ENCODE assay signal across 23 cellular contexts in genomic region chr19:45217957-45218334, GRCh38. TPM values are rescaled to one million over a fixed set of nuclear protein-coding genes. Genes with fewer than 3 reads are reported as not detected.
"Had no signal": no experiment of that assay in that cellular context is flagged by ENCODE, and none has a peak within 500 bp of the region (broad histone marks: within the 10 kb centered on the region; RNA-seq: fewer than 3 reads in every experiment).

No MANE protein-coding gene starts in this region.

- H3K27ac Mint-ChIP-seq: activated CD4-positive, alpha-beta memory T cell treated with anti-CD3 and anti-CD28 coated beads, Interleukin-2, amount 10 ng/mL, durations not matched to agents 7 days and 5 days; activated CD8-positive, alpha-beta memory T cell treated with anti-CD3 and anti-CD28 coated beads, Interleukin-2, amount 10 ng/mL, durations not matched to agents 7 days and 5 days; activated naive CD8-positive, alpha-beta T cell treated with anti-CD3 and anti-CD28 coated beads for 36 hours; activated T-helper 17 cell treated with anti-CD3 and anti-CD28 coated beads, Interleukin-2, amount 50 U/mL, for 72 hours had no signal

- H3K9me3 Mint-ChIP-seq: activated CD4-positive, alpha-beta memory T cell treated with anti-CD3 and anti-CD28 coated beads, Interleukin-2, amount 10 ng/mL, durations not matched to agents 7 days and 5 days; activated naive CD8-positive, alpha-beta T cell treated with anti-CD3 and anti-CD28 coated beads for 36 hours; activated T-helper 17 cell treated with anti-CD3 and anti-CD28 coated beads, Interleukin-2, amount 50 U/mL, for 72 hours had no signal

- H3K36me3 ChIP-seq: esophagus muscularis mucosa, gastroesophageal sphincter, heart left ventricle, left lung, prostate gland, tibial artery had no signal

- H3K36me3 Mint-ChIP-seq: activated CD8-positive, alpha-beta memory T cell treated with anti-CD3 and anti-CD28 coated beads, Interleukin-2, amount 10 ng/mL, durations not matched to agents 7 days and 5 days; activated naive CD8-positive, alpha-beta T cell treated with anti-CD3 and anti-CD28 coated beads for 36 hours had no signal

- H3K4me1 ChIP-seq: prostate gland had no signal

- H3K4me3 Mint-ChIP-seq: activated CD4-positive, alpha-beta memory T cell treated with anti-CD3 and anti-CD28 coated beads, Interleukin-2, amount 10 ng/mL, durations not matched to agents 7 days and 5 days; activated CD8-positive, alpha-beta memory T cell treated with anti-CD3 and anti-CD28 coated beads, Interleukin-2, amount 10 ng/mL, durations not matched to agents 7 days and 5 days; activated naive CD8-positive, alpha-beta T cell treated with anti-CD3 and anti-CD28 coated beads for 36 hours; activated T-helper 17 cell treated with anti-CD3 and anti-CD28 coated beads, Interleukin-2, amount 50 U/mL, for 72 hours had no signal

- H3K4me3 ChIP-seq: esophagus muscularis mucosa, gastroesophageal sphincter, heart left ventricle, left lung, prostate gland, skin epidermis, tibial artery had no signal

- H3K27ac ChIP-seq: esophagus muscularis mucosa, gastroesophageal sphincter, heart left ventricle, left lung, prostate gland, skin epidermis, tibial artery had no signal

- H3K9me3 ChIP-seq: esophagus muscularis mucosa, gastroesophageal sphincter, heart left ventricle, left lung, prostate gland, tibial artery had no signal

- DNase-seq: activated CD4-positive, alpha-beta memory T cell treated with anti-CD3 and anti-CD28 coated beads, Interleukin-2, amount 10 ng/mL, durations not matched to agents 7 days and 5 days; activated CD4-positive, alpha-beta T cell treated with anti-CD3 and anti-CD28 coated beads for 48 hours; activated CD4-positive, CD25-positive, alpha-beta regulatory T cell; activated CD8-positive, alpha-beta memory T cell treated with anti-CD3 and anti-CD28 coated beads, Interleukin-2, amount 10 ng/mL, durations not matched to agents 7 days and 5 days; activated naive CD4-positive, alpha-beta T cell; activated naive CD8-positive, alpha-beta T cell treated with anti-CD3 and anti-CD28 coated beads for 36 hours; activated T-cell treated with anti-CD3 and anti-CD28 coated beads, Interleukin-2, amount 50 U/mL, for 1 hour; amniotic stem cell; effector CD4-positive, alpha-beta T cell; heart left ventricle; left lung; midbrain; stimulated activated naive CD8-positive, alpha-beta T cell treated with anti-CD3 and anti-CD28 coated beads, Interleukin-15, Interleukin-2, amounts not matched to agents 100 U/mL and 50 U/mL, for 24 hours; substantia nigra; tibial artery had no signal

- ATAC-seq: activated CD8-positive, alpha-beta memory T cell treated with anti-CD3 and anti-CD28 coated beads, Interleukin-2, amount 10 ng/mL, durations not matched to agents 7 days and 5 days; activated T-helper 17 cell treated with anti-CD3 and anti-CD28 coated beads, Interleukin-2, amount 50 U/mL, for 72 hours; gastroesophageal sphincter; stimulated activated naive CD8-positive, alpha-beta T cell treated with anti-CD3 and anti-CD28 coated beads, Interleukin-15, Interleukin-2, amounts not matched to agents 100 U/mL and 50 U/mL, for 24 hours had no signal

RNA-seq across cellular contexts. Expression of gene EXOC3L2, which starts 27.3 kb away (rescaled TPM):
- total RNA-seq: activated CD4-positive, alpha-beta memory T cell treated with anti-CD3 and anti-CD28 coated beads, Interleukin-2, amount 10 ng/mL, durations not matched to agents 7 days and 5 days; activated CD8-positive, alpha-beta memory T cell treated with anti-CD3 and anti-CD28 coated beads, Interleukin-2, amount 10 ng/mL, durations not matched to agents 7 days and 5 days; activated naive CD8-positive, alpha-beta T cell treated with anti-CD3 and anti-CD28 coated beads for 36 hours; activated T-helper 17 cell treated with anti-CD3 and anti-CD28 coated beads, Interleukin-2, amount 50 U/mL, for 72 hours; myocyte; osteoblast had no signal

RNA-seq across cellular contexts. Expression of gene NKPD1, which starts 57.2 kb away (rescaled TPM):
- total RNA-seq: endothelial cell of umbilical vein, left lung, osteoblast had no signal
